In the genomic region with DNA sequence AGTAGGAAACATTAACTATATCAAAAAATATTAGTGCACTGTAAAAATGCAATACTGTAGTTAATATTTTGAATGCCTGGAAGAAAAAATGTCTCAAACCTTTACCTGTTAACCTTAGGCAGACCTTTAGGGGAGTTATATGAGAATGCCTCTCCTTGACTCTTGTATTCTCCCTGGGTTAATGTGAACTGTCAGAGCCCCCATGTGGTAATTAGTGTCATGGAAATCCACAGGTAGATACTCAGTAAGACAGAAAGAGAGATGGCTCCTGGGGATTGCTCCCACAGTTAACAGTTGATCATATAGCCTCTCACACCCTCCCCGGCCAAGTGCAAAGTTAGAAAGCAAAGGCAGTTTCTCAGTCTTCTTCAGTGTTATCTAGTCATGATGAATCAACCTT, we compare ENCODE assay signal across 1 cellular context.
TF ChIP-seq lines count a peak whose summit lies in the region.

No MANE protein-coding gene starts in this region.

TF ChIP-seq in SK-N-SH treated with all-trans-retinoic acid at 6 μM for 48 hours, 23 proteins besides CTCF, POLR2A, EP300 and RAD21 (continued from another document):
- TF ChIP-seq, protein P1, sequence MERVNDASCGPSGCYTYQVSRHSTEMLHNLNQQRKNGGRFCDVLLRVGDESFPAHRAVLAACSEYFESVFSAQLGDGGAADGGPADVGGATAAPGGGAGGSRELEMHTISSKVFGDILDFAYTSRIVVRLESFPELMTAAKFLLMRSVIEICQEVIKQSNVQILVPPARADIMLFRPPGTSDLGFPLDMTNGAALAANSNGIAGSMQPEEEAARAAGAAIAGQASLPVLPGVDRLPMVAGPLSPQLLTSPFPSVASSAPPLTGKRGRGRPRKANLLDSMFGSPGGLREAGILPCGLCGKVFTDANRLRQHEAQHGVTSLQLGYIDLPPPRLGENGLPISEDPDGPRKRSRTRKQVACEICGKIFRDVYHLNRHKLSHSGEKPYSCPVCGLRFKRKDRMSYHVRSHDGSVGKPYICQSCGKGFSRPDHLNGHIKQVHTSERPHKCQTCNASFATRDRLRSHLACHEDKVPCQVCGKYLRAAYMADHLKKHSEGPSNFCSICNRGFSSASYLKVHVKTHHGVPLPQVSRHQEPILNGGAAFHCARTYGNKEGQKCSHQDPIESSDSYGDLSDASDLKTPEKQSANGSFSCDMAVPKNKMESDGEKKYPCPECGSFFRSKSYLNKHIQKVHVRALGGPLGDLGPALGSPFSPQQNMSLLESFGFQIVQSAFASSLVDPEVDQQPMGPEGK (CRISPR knock-in tag; IDR thresholded peaks at IDR 0.05; ENCODE audit: borderline replicate concordance) = no peak
- no peak for TF ChIP-seq ESRRG (CRISPR knock-in tag; IDR thresholded peaks at IDR 0.05)
- no peak for TF ChIP-seq ZNF8 (CRISPR knock-in tag; IDR thresholded peaks at IDR 0.05)
